19 cellular contexts compared by ENCODE assay signal in genomic region chr18:12776821-12777471, GRCh38.
DNase-seq lines count a peak whose midpoint lies in the region; ATAC-seq and TF ChIP-seq lines count a peak whose summit lies in the region.
"Had no signal": no experiment of that assay in that cellular context is flagged by ENCODE, and none has a peak within 500 bp of the region (broad histone marks: within the 10 kb centered on the region; RNA-seq: fewer than 3 reads in every experiment).

No MANE protein-coding gene starts in this region.

- no peaks in the 10 kb centered on the region for H3K4me1 Mint-ChIP-seq in osteocyte (ENCODE audit: unreplicated experiment)
- no peaks in the 10 kb centered on the region for H3K4me1 Mint-ChIP-seq in HFFc6 (ENCODE audit: low read depth)

- H3K4me3 Mint-ChIP-seq in osteocyte (ENCODE audit: unreplicated experiment) (no peak overlapping the region), HFFc6 (no peak overlapping the region)

- peak; percentile 30 for DNase-seq in NCI-H2171 treated with DMSO at 0.1 percent for 48 hours (lab: John Stamatoyannopoulos, UW)
- DNase-seq in NCI-H2171 (lab: John Stamatoyannopoulos, UW) = no peak
- DNase-seq in esophagus muscularis mucosa (ENCODE audit: extremely low spot score) = no peak
- DNase-seq in osteocyte (ENCODE audit: extremely low spot score, unreplicated experiment) = peak; percentile 83
- no peak for DNase-seq in HFFc6
- DNase-seq: islet precursor cell, NCI-H1092, NCI-H526 treated with DMSO at 0.1 percent for 48 hours, SIG-M5, small intestine, WERI-Rb-1 had no signal

- WGBS in HUES64 = 92% methylated on average over 54 of the region's 54 CpGs
- WGBS in esophagus muscularis mucosa = 84% methylated on average over 25 of the region's 54 CpGs

- no peaks in the 10 kb centered on the region for H3K36me3 Mint-ChIP-seq in osteocyte (ENCODE audit: unreplicated experiment)
- H3K36me3 Mint-ChIP-seq in HFFc6 (ENCODE audit: low read depth) = peaks cover 4% of the 10 kb centered on the region

- no peak for TF ChIP-seq POLR2A in esophagus muscularis mucosa (IDR thresholded peaks at IDR 0.05; ENCODE audit: low read depth)

- H3K27ac ChIP-seq in HUES64 (ENCODE audit: low read depth, low read length) = no peak overlapping the region
- H3K27ac ChIP-seq in esophagus muscularis mucosa (replicated peaks in 1 of 4) = peak overlapping the region in 1 of 4 donors; percentile 3
- H3K27ac ChIP-seq: 22Rv1, cardiac muscle cell, WERI-Rb-1 had no signal

- TF ChIP-seq CTCF in esophagus muscularis mucosa (IDR thresholded peaks at IDR 0.05) = no peak
- no peak for TF ChIP-seq CTCF in osteocyte (IDR thresholded peaks at IDR 0.05)
- no peak for TF ChIP-seq CTCF in HFFc6 (IDR thresholded peaks at IDR 0.05)

- H3K4me3 ChIP-seq in HUES64 (ENCODE audit: low read length) = peak overlapping the region; percentile 40
- peak overlapping the region; percentile 16 to 37 (median 26) for H3K4me3 ChIP-seq in esophagus muscularis mucosa
- H3K4me3 ChIP-seq: cardiac muscle cell had no signal

- H3K9me3 ChIP-seq in HUES64 (ENCODE audit: insufficient read depth, low read depth, low read length) (no peaks in the 10 kb centered on the region; the same call in 1 of the 2 replicates), esophagus muscularis mucosa (no peaks in the 10 kb centered on the region)
- H3K9me3 ChIP-seq: upper lobe of left lung had no signal

- ATAC-seq in HG03571 (IDR thresholded peaks at IDR 0.05; ENCODE audit: unreplicated experiment) = no peak
- ATAC-seq in HG03439 (IDR thresholded peaks at IDR 0.05; ENCODE audit: unreplicated experiment) = no peak

- intact Hi-C loops in esophagus muscularis mucosa (cut with DNase I) = no loop called here

- H3K36me3 ChIP-seq in HUES64 (ENCODE audit: insufficient read depth, low read length) (no peaks in the 10 kb centered on the region), esophagus muscularis mucosa (no peaks in the 10 kb centered on the region)
- H3K36me3 ChIP-seq: cardiac muscle cell, upper lobe of left lung, WERI-Rb-1 had no signal

- H3K27ac Mint-ChIP-seq in osteocyte (ENCODE audit: unreplicated experiment) (no peak overlapping the region), HFFc6 (no peak overlapping the region)
- H3K27ac Mint-ChIP-seq: activated T-helper 2 cell treated with anti-CD3 and anti-CD28 coated beads, Interferon-gamma antibody, Interleukin-2, Interleukin-4, amounts not matched to agents 10 μg/mL and 5 μg/mL and 100 μg/mL, durations not matched to agents 14 hours and 24 hours and 36 hours had no signal

- H3K4me1 ChIP-seq in HUES64 (ENCODE audit: insufficient read depth, low read length) (no peaks in the 10 kb centered on the region), esophagus muscularis mucosa (no peaks in the 10 kb centered on the region)
- H3K4me1 ChIP-seq: upper lobe of left lung had no signal

- H3K27me3 ChIP-seq in HUES64 (ENCODE audit: insufficient read depth, low read length) (peaks cover 17% of the 10 kb centered on the region), esophagus muscularis mucosa (no peaks in the 10 kb centered on the region)
- H3K27me3 ChIP-seq: cardiac muscle cell, upper lobe of left lung had no signal

- no peak for TF ChIP-seq EP300 in esophagus muscularis mucosa (IDR thresholded peaks at IDR 0.05)

- H3K9me3 Mint-ChIP-seq in osteocyte (ENCODE audit: unreplicated experiment) (no peaks in the 10 kb centered on the region), HFFc6 (peaks cover 11% of the 10 kb centered on the region)

- no peak overlapping the region for H3K9ac ChIP-seq in HUES64 (ENCODE audit: low read depth, low read length)

- no peaks in the 10 kb centered on the region for H3K27me3 Mint-ChIP-seq in osteocyte (ENCODE audit: unreplicated experiment)
- H3K27me3 Mint-ChIP-seq in HFFc6 (ENCODE audit: insufficient read depth) = peaks cover 18% of the 10 kb centered on the region
- H3K27me3 Mint-ChIP-seq: naive thymus-derived CD4-positive, alpha-beta T cell had no signal

Comparison
In these comparisons a context has a peak if more than half of its experiments do, and no peak if none do; other contexts are left out.
1. DNase-seq: peak in NCI-H2171 treated with DMSO at 0.1 percent for 48 hours (single experiment) and osteocyte (single experiment); none in NCI-H2171 (single experiment), esophagus muscularis mucosa (single experiment) and HFFc6 (single experiment).